Comparison of ENCODE assay signal across 8 cellular contexts in the genomic region with DNA sequence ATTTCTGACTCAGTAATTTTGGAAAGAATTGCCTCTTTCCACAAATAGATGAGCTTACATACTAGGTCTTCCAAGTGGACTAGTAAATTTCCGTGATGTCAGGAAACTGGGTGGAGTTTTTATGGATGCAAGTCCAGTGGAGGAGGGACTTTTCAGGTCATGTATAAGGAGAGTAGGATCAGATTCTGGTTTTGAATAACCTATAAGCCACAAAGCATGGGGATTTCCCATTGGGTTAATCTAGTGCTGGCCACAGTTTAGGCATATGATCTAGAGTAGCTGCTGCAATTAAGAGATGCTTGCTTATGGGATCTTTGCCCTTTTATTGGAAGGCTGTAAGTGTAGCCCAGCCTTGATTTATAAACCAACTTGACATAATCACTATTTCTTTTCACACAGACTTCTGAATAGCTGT. TPM values are rescaled to one million over a fixed set of nuclear protein-coding genes. Genes with fewer than 3 reads are reported as not detected.
A peak's percentile ranks its signal among the peaks of the same experiment; 100 is the strongest.
DNase-seq lines count a peak whose midpoint lies in the region; ATAC-seq and TF ChIP-seq lines count a peak whose summit lies in the region.
"Had no signal": no experiment of that assay in that cellular context is flagged by ENCODE, and none has a peak within 500 bp of the region (broad histone marks: within the 10 kb centered on the region; RNA-seq: fewer than 3 reads in every experiment).

No MANE protein-coding gene starts in this region.

- ATAC-seq in GM18502 (IDR thresholded peaks at IDR 0.05; ENCODE audit: poor library complexity, unreplicated experiment) (peak; percentile 94), GM21576 (IDR thresholded peaks at IDR 0.05; ENCODE audit: unreplicated experiment) (peak; percentile 92), HG03025 (IDR thresholded peaks at IDR 0.05; ENCODE audit: low FRiP score, unreplicated experiment) (no peak)

- TF ChIP-seq CTCF in choroid plexus epithelial cell (conservative IDR thresholded peaks at IDR 0.05; ENCODE audit: low read depth, low read length) = no peak

- no peak overlapping the region for H3K4me3 ChIP-seq in choroid plexus epithelial cell (ENCODE audit: low read depth, low read length)
- H3K4me3 ChIP-seq: skin epidermis had no signal

- DNase-seq in HT1080 (ENCODE audit: low read depth) (peak; percentile 65), choroid plexus epithelial cell (ENCODE audit: low read depth) (peak; percentile 91), non-pigmented ciliary epithelial cell (ENCODE audit: low read depth) (peak; percentile 67), retina (no peak)

RNA-seq across cellular contexts. Expression of a gene that starts 33.8 kb away (rescaled TPM):
- 15.0 and 32.3 TPM in 2 replicates for total RNA-seq in HT1080 (2014; rRNA removed; shearing (Covaris generic))
- 14.6 and 15.0 TPM in 2 replicates for polyA plus RNA-seq in HT1080 (2015; cell fraction: cytosol; rRNA removed)
- 15.4 and 16.2 TPM in 2 replicates for polyA plus RNA-seq in HT1080 (2015; cell fraction: nucleus; rRNA removed)

RNA-seq across cellular contexts. Expression of a gene that starts 54.8 kb away (rescaled TPM):
- 66.5 and 69.5 TPM in 2 replicates for total RNA-seq in HT1080 (2014; rRNA removed; shearing (Covaris generic))
- 34.9 and 35.8 TPM in 2 replicates for polyA plus RNA-seq in HT1080 (2015; cell fraction: cytosol; rRNA removed)
- polyA plus RNA-seq in HT1080 (2015; cell fraction: nucleus; rRNA removed) = 15.2 and 16.0 TPM in 2 replicates
